8 cellular contexts compared by ENCODE assay signal in genomic region chr7:106599343-106599698, GRCh38.
A peak's percentile ranks its signal among the peaks of the same experiment; 100 is the strongest.
DNase-seq lines count a peak whose midpoint lies in the region; ATAC-seq and TF ChIP-seq lines count a peak whose summit lies in the region.

No MANE protein-coding gene starts in this region.

- TF ChIP-seq CTCF in RWPE1 (conservative IDR thresholded peaks at IDR 0.05; ENCODE audit: low read depth), result no peak

- no peak overlapping the region for H2BK15ac ChIP-seq in mesendoderm (replicated peaks; ENCODE audit: low read depth)

- no peak overlapping the region for H4K5ac ChIP-seq in mesendoderm (ENCODE audit: low read length)

- H3K4me1 ChIP-seq in mesendoderm (ENCODE audit: control insufficient read depth, low read depth, low read length), result no peaks in the 10 kb centered on the region

- no CpG with 5 or more reads among the region's 3 CpGs for WGBS in mesendoderm (ENCODE audit: extremely low coverage, insufficient coverage, low lambda C conversion rate)

- H3K27me3 ChIP-seq in mesendoderm (ENCODE audit: insufficient read depth, low read length, poor library complexity), result no peaks in the 10 kb centered on the region

- no peaks in the 10 kb centered on the region for H3K79me2 ChIP-seq in mesendoderm (ENCODE audit: control insufficient read depth, insufficient read depth, low read length)

- no peak overlapping the region for H3K4me2 ChIP-seq in mesendoderm (ENCODE audit: low read length)

- no peak overlapping the region for H3K9ac ChIP-seq in mesendoderm (ENCODE audit: low read length)

- H3K4me3 ChIP-seq in mesendoderm (ENCODE audit: low read length), result no peak overlapping the region

- no peak overlapping the region for H3K18ac ChIP-seq in mesendoderm (ENCODE audit: low read length)

- H2AK5ac ChIP-seq in mesendoderm (ENCODE audit: low read length), result no peak overlapping the region

- ATAC-seq in HG03571 (IDR thresholded peaks at IDR 0.05; ENCODE audit: unreplicated experiment) (no peak), HG02852 (IDR thresholded peaks at IDR 0.05; ENCODE audit: unreplicated experiment) (no peak)

- no peak overlapping the region for H3K23ac ChIP-seq in mesendoderm (ENCODE audit: low read length)

- H3K56ac ChIP-seq in mesendoderm (ENCODE audit: low read length), result no peak overlapping the region

- CTCF ChIA-PET in RWPE1 (lab: Yijun Ruan, JAX), result no interaction called here

- DNase-seq in COR-L47 (lab: John Stamatoyannopoulos, UW), result peak; percentile 84
- DNase-seq in NCI-H1417 treated with DMSO at 0.1 percent for 48 hours (lab: John Stamatoyannopoulos, UW), result peak; percentile 88
- peak; percentile 9 for DNase-seq in RWPE1 (ENCODE audit: low spot score)
- DNase-seq in mesendoderm, result no peak
- no peak for DNase-seq in NK-92 treated with Interleukin-12 subunit alpha and Interleukin-12 subunit beta, amount 100 ng/mL, for 24 hours (lab: John Stamatoyannopoulos, UW)
- no peak for DNase-seq in GF-D8 (lab: John Stamatoyannopoulos, UW)

- H3K27ac ChIP-seq in RWPE1 (no peak overlapping the region), mesendoderm (ENCODE audit: low read depth, low read length) (no peak overlapping the region)

- no peaks in the 10 kb centered on the region for H3K36me3 ChIP-seq in mesendoderm (ENCODE audit: control insufficient read depth, insufficient read depth, low read length)

- H3K79me1 ChIP-seq in mesendoderm (ENCODE audit: low read length), result no peaks in the 10 kb centered on the region

- no peak overlapping the region for H2BK120ac ChIP-seq in mesendoderm (ENCODE audit: low read depth, low read length)

- H4K8ac ChIP-seq in mesendoderm (ENCODE audit: low read depth, low read length), result no peak overlapping the region

- POLR2A ChIA-PET in RWPE1 (lab: Yijun Ruan, JAX; ENCODE audit: low non-redundant PET), result no interaction called here

- H2BK5ac ChIP-seq in mesendoderm (ENCODE audit: low read length), result no peak overlapping the region

- H3K4ac ChIP-seq in mesendoderm (ENCODE audit: low read depth, low read length), result peak overlapping the region; percentile 10

Comparison
In these comparisons a context has a peak if more than half of its experiments do, and no peak if none do; other contexts are left out.
1. DNase-seq: peak in COR-L47 (single experiment), NCI-H1417 treated with DMSO at 0.1 percent for 48 hours (single experiment) and RWPE1 (single experiment); none in mesendoderm (single experiment), NK-92 treated with Interleukin-12 subunit alpha and Interleukin-12 subunit beta, amount 100 ng/mL, for 24 hours (single experiment) and GF-D8 (single experiment).